ENCODE assay signal across 15 cellular contexts in genomic region chr2:42547014-42547413, GRCh38. TPM values are rescaled to one million over a fixed set of nuclear protein-coding genes. Genes with fewer than 3 reads are reported as not detected.
DNase-seq lines count a peak whose midpoint lies in the region; ATAC-seq and TF ChIP-seq lines count a peak whose summit lies in the region.
"Had no signal": no experiment of that assay in that cellular context is flagged by ENCODE, and none has a peak within 500 bp of the region (broad histone marks: within the 10 kb centered on the region; RNA-seq: fewer than 3 reads in every experiment).

No MANE protein-coding gene starts in this region.

- POLR2A ChIA-PET in PC-3 (lab: Charles Lee; ENCODE audit: unreplicated experiment) = no interaction called here

- no peaks in the 10 kb centered on the region for H3K79me2 ChIP-seq in PC-3 (ENCODE audit: low read length)

- no peaks in the 10 kb centered on the region for H4K20me1 ChIP-seq in PC-3 (ENCODE audit: low read length)

- DNase-seq in SK-N-DZ (ENCODE audit: low spot score) (peak; percentile 35), pons (ENCODE audit: low spot score) (peak; percentile 21), PC-3 (no peak), EL (no peak)
- no peak for DNase-seq in stimulated activated naive CD8-positive, alpha-beta T cell treated with anti-CD3 and anti-CD28 coated beads, Interleukin-15, Interleukin-2, amounts not matched to agents 100 U/mL and 50 U/mL, for 24 hours
- DNase-seq: activated naive CD8-positive, alpha-beta T cell treated with anti-CD3 and anti-CD28 coated beads, Interleukin-2, amount 50 U/mL, for 24 hours; Caco-2; NCI-H226 had no signal

- TF ChIP-seq CTCF in PC-3 (conservative IDR thresholded peaks at IDR 0.05; ENCODE audit: low read depth, low read length) = no peak

- H3F3A ChIP-seq in PC-3 (ENCODE audit: low read length, unreplicated experiment) = no peaks in the 10 kb centered on the region

- CTCF ChIA-PET in PC-3 (lab: Charles Lee) = no interaction called here

- no peaks in the 10 kb centered on the region for H3K36me3 ChIP-seq in PC-3 (ENCODE audit: low read depth, low read length)

- no peaks in the 10 kb centered on the region for H3K9me2 ChIP-seq in PC-3 (replicated peaks; ENCODE audit: low read length)

- no TSS peak for BruUV-seq in PC-3 (replicated peaks; lab: Mats Ljungman, UMichigan)

- no peak overlapping the region for H3K4me2 ChIP-seq in PC-3 (ENCODE audit: low read length)

- H3K4me3 ChIP-seq in PC-3 (ENCODE audit: low read length) = no peak overlapping the region
- H3K4me3 ChIP-seq: skin epidermis had no signal

- intact Hi-C loops in PC-3 (cut with micrococcal nuclease) = no loop called here

- ATAC-seq in GM19395 (IDR thresholded peaks at IDR 0.05; ENCODE audit: unreplicated experiment) (peak; percentile 76), HG03354 (IDR thresholded peaks at IDR 0.05; ENCODE audit: poor library complexity, severe bottlenecking, unreplicated experiment) (peak; percentile 93), PC-3 (no peak), GM21381 (IDR thresholded peaks at IDR 0.05; ENCODE audit: unreplicated experiment) (no peak)
- ATAC-seq in stimulated activated naive CD8-positive, alpha-beta T cell treated with anti-CD3 and anti-CD28 coated beads, Interleukin-15, Interleukin-2, amounts not matched to agents 100 U/mL and 50 U/mL, for 24 hours = no peak
- ATAC-seq: activated naive CD8-positive, alpha-beta T cell treated with anti-CD3 and anti-CD28 coated beads, Interleukin-2, amount 50 U/mL, for 24 hours had no signal

- H3K4me1 ChIP-seq in PC-3 (ENCODE audit: insufficient read depth, low read length) = no peaks in the 10 kb centered on the region

- no peak overlapping the region for H2AFZ ChIP-seq in PC-3 (ENCODE audit: low read length)

- no peaks in the 10 kb centered on the region for H3K9me3 ChIP-seq in PC-3 (ENCODE audit: low read length)
- H3K9me3 ChIP-seq: Caco-2 had no signal

- H3K9ac ChIP-seq in PC-3 (ENCODE audit: low read length) = no peak overlapping the region

- no peaks in the 10 kb centered on the region for H3K27me3 ChIP-seq in PC-3 (ENCODE audit: low read length)

- no peak overlapping the region for H3K27ac ChIP-seq in PC-3 (ENCODE audit: low read length)

RNA-seq across cellular contexts. Expression of gene MTA3, which starts 21.4 kb away (rescaled TPM):
- polyA plus RNA-seq in SK-N-DZ (2014; cell fraction: cytosol; rRNA removed) = 33.4 and 43.6 TPM in 2 replicates
- 26.9 and 35.4 TPM in 2 replicates for polyA plus RNA-seq in SK-N-DZ (2014; cell fraction: nucleus; rRNA removed)
- 27.3 and 27.6 TPM in 2 replicates for total RNA-seq in PC-3 (2014; rRNA removed)

RNA-seq across cellular contexts. Expression of gene KCNG3, which starts 53.2 kb away (rescaled TPM):
- 3.3 and 3.6 TPM in 2 replicates for polyA plus RNA-seq in SK-N-DZ (2014; cell fraction: cytosol; rRNA removed)
- 1.7 and 3.4 TPM in 2 replicates for polyA plus RNA-seq in SK-N-DZ (2014; cell fraction: nucleus; rRNA removed)
- 2.3 and 2.4 TPM in 2 replicates for total RNA-seq in PC-3 (2014; rRNA removed)
- total RNA-seq: fibroblast of lung; myocyte; T-helper 1 cell treated with Interleukin-12 subunit alpha and Interleukin-12 subunit beta and Interleukin-4 antibody, amounts not matched to agents 30 ng/mL and 1 ng/mL, for 36 hours had no signal

Comparison
In these comparisons a context has a peak if more than half of its experiments do, and no peak if none do; other contexts are left out.
1. ATAC-seq: peak in GM19395 (single experiment) and HG03354 (single experiment); none in PC-3 (single experiment), GM21381 (single experiment) and stimulated activated naive CD8-positive, alpha-beta T cell treated with anti-CD3 and anti-CD28 coated beads, Interleukin-15, Interleukin-2, amounts not matched to agents 100 U/mL and 50 U/mL, for 24 hours (single experiment).
2. DNase-seq: peak in SK-N-DZ (single experiment) and pons (single experiment); none in PC-3 (single experiment), stimulated activated naive CD8-positive, alpha-beta T cell treated with anti-CD3 and anti-CD28 coated beads, Interleukin-15, Interleukin-2, amounts not matched to agents 100 U/mL and 50 U/mL, for 24 hours (single experiment) and EL (single experiment).